ENCODE assay signal across 1 cellular context in the genomic region with DNA sequence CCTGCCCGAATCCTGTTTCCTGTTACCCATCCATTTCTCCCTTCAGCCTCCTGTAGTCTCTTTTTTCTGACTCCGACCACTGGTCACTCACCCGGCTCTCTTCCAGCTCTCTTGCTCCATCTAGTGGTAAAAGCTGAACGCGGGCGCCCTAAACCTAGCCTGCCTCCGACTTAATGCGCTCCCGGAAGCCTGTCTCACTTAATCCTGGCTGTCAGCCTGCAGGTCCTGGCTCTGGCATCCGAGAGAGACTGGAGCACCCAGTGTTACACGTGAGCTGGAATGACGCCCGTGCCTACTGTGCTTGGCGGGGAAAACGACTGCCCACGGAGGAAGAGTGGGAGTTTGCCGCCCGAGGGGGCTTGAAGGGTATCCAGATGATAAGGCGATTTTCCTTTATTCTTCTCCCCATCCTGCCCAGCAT.
TF ChIP-seq lines count a peak whose summit lies in the region.

No MANE protein-coding gene starts in this region.

TF ChIP-seq in HepG2, 621 proteins besides CTCF, POLR2A, EP300 and RAD21 (continues in another document):
- TF ChIP-seq MIXL1 (CRISPR knock-in tag; IDR thresholded peaks at IDR 0.05), result no peak
- no peak for TF ChIP-seq SP2 (CRISPR knock-in tag; IDR thresholded peaks at IDR 0.05)
- TF ChIP-seq PBX3 (CRISPR knock-in tag; IDR thresholded peaks at IDR 0.05; ENCODE audit: borderline replicate concordance), result no peak
- TF ChIP-seq, protein P1, sequence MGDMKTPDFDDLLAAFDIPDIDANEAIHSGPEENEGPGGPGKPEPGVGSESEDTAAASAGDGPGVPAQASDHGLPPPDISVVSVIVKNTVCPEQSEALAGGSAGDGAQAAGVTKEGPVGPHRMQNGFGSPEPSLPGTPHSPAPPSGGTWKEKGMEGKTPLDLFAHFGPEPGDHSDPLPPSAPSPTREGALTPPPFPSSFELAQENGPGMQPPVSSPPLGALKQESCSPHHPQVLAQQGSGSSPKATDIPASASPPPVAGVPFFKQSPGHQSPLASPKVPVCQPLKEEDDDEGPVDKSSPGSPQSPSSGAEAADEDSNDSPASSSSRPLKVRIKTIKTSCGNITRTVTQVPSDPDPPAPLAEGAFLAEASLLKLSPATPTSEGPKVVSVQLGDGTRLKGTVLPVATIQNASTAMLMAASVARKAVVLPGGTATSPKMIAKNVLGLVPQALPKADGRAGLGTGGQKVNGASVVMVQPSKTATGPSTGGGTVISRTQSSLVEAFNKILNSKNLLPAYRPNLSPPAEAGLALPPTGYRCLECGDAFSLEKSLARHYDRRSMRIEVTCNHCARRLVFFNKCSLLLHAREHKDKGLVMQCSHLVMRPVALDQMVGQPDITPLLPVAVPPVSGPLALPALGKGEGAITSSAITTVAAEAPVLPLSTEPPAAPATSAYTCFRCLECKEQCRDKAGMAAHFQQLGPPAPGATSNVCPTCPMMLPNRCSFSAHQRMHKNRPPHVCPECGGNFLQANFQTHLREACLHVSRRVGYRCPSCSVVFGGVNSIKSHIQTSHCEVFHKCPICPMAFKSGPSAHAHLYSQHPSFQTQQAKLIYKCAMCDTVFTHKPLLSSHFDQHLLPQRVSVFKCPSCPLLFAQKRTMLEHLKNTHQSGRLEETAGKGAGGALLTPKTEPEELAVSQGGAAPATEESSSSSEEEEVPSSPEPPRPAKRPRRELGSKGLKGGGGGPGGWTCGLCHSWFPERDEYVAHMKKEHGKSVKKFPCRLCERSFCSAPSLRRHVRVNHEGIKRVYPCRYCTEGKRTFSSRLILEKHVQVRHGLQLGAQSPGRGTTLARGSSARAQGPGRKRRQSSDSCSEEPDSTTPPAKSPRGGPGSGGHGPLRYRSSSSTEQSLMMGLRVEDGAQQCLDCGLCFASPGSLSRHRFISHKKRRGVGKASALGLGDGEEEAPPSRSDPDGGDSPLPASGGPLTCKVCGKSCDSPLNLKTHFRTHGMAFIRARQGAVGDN (CRISPR knock-in tag; IDR thresholded peaks at IDR 0.05), result peak; percentile 66
- TF ChIP-seq MAFK (conservative IDR thresholded peaks at IDR 0.05 in 1 of 2, IDR thresholded peaks at IDR 0.05 in 1 of 2; ENCODE audit: low read length in 2 of 2), result peak in 1 of 2 experiments; percentile 31; a peak in 1 of 4 replicates
- TF ChIP-seq FOXO4 (CRISPR knock-in tag; conservative IDR thresholded peaks at IDR 0.05), result no peak
- TF ChIP-seq STAG1 (CRISPR knock-in tag; IDR thresholded peaks at IDR 0.05), result peak; percentile 95
- TF ChIP-seq PHF21A (CRISPR knock-in tag; IDR thresholded peaks at IDR 0.05), result no peak
- TF ChIP-seq ZNF343 (CRISPR knock-in tag; IDR thresholded peaks at IDR 0.05), result no peak
- no peak for TF ChIP-seq ZC3H13 (CRISPR knock-in tag; IDR thresholded peaks at IDR 0.05)
- TF ChIP-seq CCDC6 (CRISPR knock-in tag; IDR thresholded peaks at IDR 0.05), result no peak
- peak; percentile 62 for TF ChIP-seq ELF3 (CRISPR knock-in tag; IDR thresholded peaks at IDR 0.05)
- TF ChIP-seq HMGXB3 (CRISPR knock-in tag; IDR thresholded peaks at IDR 0.05; ENCODE audit: borderline replicate concordance), result no peak
- no peak for TF ChIP-seq MEIS2 (CRISPR knock-in tag; IDR thresholded peaks at IDR 0.05)
- no peak for TF ChIP-seq ZNF562 (CRISPR knock-in tag; IDR thresholded peaks at IDR 0.05; ENCODE audit: borderline replicate concordance)
- peak; percentile 23 for TF ChIP-seq YY1 (IDR thresholded peaks at IDR 0.05; ENCODE audit: insufficient read depth, insufficient replicate concordance, low read depth, low read length)
- no peak for TF ChIP-seq ATM (IDR thresholded peaks at IDR 0.05; ENCODE audit: borderline replicate concordance)
- TF ChIP-seq ZNF280D (CRISPR knock-in tag; IDR thresholded peaks at IDR 0.05), result peak; percentile 58; the same call in 1 of the 2 replicates
- TF ChIP-seq KLF16 (CRISPR knock-in tag; IDR thresholded peaks at IDR 0.05), result 0 out of 4 replicates have a peak, but pooled peaks of 1 of the 2 experiments have one; percentile 51
- TF ChIP-seq BORCS8-MEF2B (CRISPR knock-in tag; IDR thresholded peaks at IDR 0.05), result no peak
- TF ChIP-seq REPIN1 (CRISPR knock-in tag; IDR thresholded peaks at IDR 0.05; ENCODE audit: borderline replicate concordance, low read depth), result 0 out of 2 replicates have a peak, but pooled peaks have one; percentile 44
- no peak for TF ChIP-seq BCLAF1 (IDR thresholded peaks at IDR 0.05)
- TF ChIP-seq SMAD3 (CRISPR knock-in tag; IDR thresholded peaks at IDR 0.05), result 0 out of 2 replicates have a peak, but pooled peaks have one; percentile 55
- no peak for TF ChIP-seq MTA3 (CRISPR knock-in tag; IDR thresholded peaks at IDR 0.05)
- TF ChIP-seq NFRKB (IDR thresholded peaks at IDR 0.05), result no peak
- no peak for TF ChIP-seq PAX8 (CRISPR knock-in tag; IDR thresholded peaks at IDR 0.05; ENCODE audit: borderline replicate concordance)
- TF ChIP-seq, protein P2, sequence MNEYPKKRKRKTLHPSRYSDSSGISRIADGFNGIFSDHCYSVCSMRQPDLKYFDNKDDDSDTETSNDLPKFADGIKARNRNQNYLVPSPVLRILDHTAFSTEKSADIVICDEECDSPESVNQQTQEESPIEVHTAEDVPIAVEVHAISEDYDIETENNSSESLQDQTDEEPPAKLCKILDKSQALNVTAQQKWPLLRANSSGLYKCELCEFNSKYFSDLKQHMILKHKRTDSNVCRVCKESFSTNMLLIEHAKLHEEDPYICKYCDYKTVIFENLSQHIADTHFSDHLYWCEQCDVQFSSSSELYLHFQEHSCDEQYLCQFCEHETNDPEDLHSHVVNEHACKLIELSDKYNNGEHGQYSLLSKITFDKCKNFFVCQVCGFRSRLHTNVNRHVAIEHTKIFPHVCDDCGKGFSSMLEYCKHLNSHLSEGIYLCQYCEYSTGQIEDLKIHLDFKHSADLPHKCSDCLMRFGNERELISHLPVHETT (CRISPR knock-in tag; conservative IDR thresholded peaks at IDR 0.05), result no peak
- TF ChIP-seq ZFP41 (CRISPR knock-in tag; IDR thresholded peaks at IDR 0.05; ENCODE audit: borderline replicate concordance), result no peak
- TF ChIP-seq ARNT (IDR thresholded peaks at IDR 0.05), result no peak
- TF ChIP-seq ZSCAN12 (CRISPR knock-in tag; IDR thresholded peaks at IDR 0.05), result no peak
- TF ChIP-seq, protein P3, sequence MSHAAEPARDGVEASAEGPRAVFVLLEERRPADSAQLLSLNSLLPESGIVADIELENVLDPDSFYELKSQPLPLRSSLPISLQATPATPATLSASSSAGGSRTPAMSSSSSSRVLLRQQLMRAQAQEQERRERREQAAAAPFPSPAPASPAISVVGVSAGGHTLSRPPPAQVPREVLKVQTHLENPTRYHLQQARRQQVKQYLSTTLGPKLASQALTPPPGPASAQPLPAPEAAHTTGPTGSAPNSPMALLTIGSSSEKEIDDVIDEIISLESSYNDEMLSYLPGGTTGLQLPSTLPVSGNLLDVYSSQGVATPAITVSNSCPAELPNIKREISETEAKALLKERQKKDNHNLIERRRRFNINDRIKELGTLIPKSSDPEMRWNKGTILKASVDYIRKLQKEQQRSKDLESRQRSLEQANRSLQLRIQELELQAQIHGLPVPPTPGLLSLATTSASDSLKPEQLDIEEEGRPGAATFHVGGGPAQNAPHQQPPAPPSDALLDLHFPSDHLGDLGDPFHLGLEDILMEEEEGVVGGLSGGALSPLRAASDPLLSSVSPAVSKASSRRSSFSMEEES (CRISPR knock-in tag; IDR thresholded peaks at IDR 0.05), result 0 out of 2 replicates have a peak, but pooled peaks have one; percentile 25
- TF ChIP-seq ZMYM4 (CRISPR knock-in tag; IDR thresholded peaks at IDR 0.05), result peak; percentile 68; the same call in 1 of the 2 replicates
